ENCODE assay signal across 17 cellular contexts in genomic region chr6:37302086-37302686, GRCh38. TPM values are rescaled to one million over a fixed set of nuclear protein-coding genes. Genes with fewer than 3 reads are reported as not detected.
DNase-seq lines count a peak whose midpoint lies in the region; ATAC-seq lines count a peak whose summit lies in the region.
"Had no signal": no experiment of that assay in that cellular context is flagged by ENCODE, and none has a peak within 500 bp of the region (broad histone marks: within the 10 kb centered on the region; RNA-seq: fewer than 3 reads in every experiment).

No MANE protein-coding gene starts in this region.

- WGBS in aorta, 2 donors = 97 to 100% methylated on average over 1 of the region's 1 CpG

- ATAC-seq in HG03159 (IDR thresholded peaks at IDR 0.05; ENCODE audit: unreplicated experiment) (no peak), aorta (ENCODE audit: low FRiP score) (no peak)

- H4K20me1 ChIP-seq in BLaER1 = no peaks in the 10 kb centered on the region

- peaks cover 31% of the 10 kb centered on the region for H3K36me3 ChIP-seq in BLaER1
- no peaks in the 10 kb centered on the region for H3K36me3 ChIP-seq in aorta (ENCODE audit: control insufficient read depth in 1 of 2, insufficient read depth in 2 of 2, low read length in 1 of 2)

- no peaks in the 10 kb centered on the region for H3K27me3 ChIP-seq in BLaER1
- no peaks in the 10 kb centered on the region for H3K27me3 ChIP-seq in aorta (ENCODE audit: control insufficient read depth in 1 of 2, insufficient read depth in 2 of 2, low read length in 1 of 2)
- H3K27me3 ChIP-seq: SJCRH30 had no signal

- H3K4me3 ChIP-seq in BLaER1 = no peak overlapping the region
- no peak overlapping the region for H3K4me3 ChIP-seq in aorta (ENCODE audit: low read length in 2 of 2)
- H3K4me3 ChIP-seq: SJCRH30 had no signal

- H3K9me3 ChIP-seq in BLaER1 = no peaks in the 10 kb centered on the region
- H3K9me3 ChIP-seq in aorta (ENCODE audit: control insufficient read depth, low read length) = no peaks in the 10 kb centered on the region
- H3K9me3 ChIP-seq: SJCRH30 had no signal

- intact Hi-C loops in aorta (cut with DNase I) = no loop called here

- H3K27ac ChIP-seq in BLaER1 (no peak overlapping the region; the same call in 1 of the 2 replicates), aorta (ENCODE audit: low read depth in 1 of 2, low read length in 2 of 2) (no peak overlapping the region)
- H3K27ac ChIP-seq: KMS-11, SJCRH30 had no signal

- H3K4me2 ChIP-seq in BLaER1 = peak overlapping the region; percentile 60
- H3K4me2 ChIP-seq: KMS-11 had no signal

- peak in 73 of 76 experiments; percentile 58 to 99 (median 93) for DNase-seq in HUDEP-2 (lab: John Stamatoyannopoulos, UW; ENCODE audit: unreplicated experiment in 76 of 76)
- DNase-seq in OCI-M2 (lab: John Stamatoyannopoulos, UW; ENCODE audit: unreplicated experiment) = peak; percentile 79
- peak; percentile 17 for DNase-seq in dermis blood vessel endothelial cell
- DNase-seq in islet precursor cell = no peak
- DNase-seq in aorta = no peak
- DNase-seq in HPDE6-E6E7 (ENCODE audit: extremely low spot score) = no peak
- DNase-seq: CD4-positive, CD25-positive, alpha-beta regulatory T cell; GOT3; NCI-H1105 treated with DMSO at 0.1 percent for 48 hours; NCI-H1694 treated with DMSO at 0.1 percent for 48 hours; NCI-H2107; NCI-H226; NCI-H524 treated with DMSO at 0.1 percent for 48 hours; SJCRH30 had no signal

- no peak overlapping the region for H3K9ac ChIP-seq in BLaER1
- H3K9ac ChIP-seq: KMS-11 had no signal

- H3K4me1 ChIP-seq in BLaER1 (peaks cover 27% of the 10 kb centered on the region), aorta (ENCODE audit: control insufficient read depth in 1 of 2, insufficient read depth in 2 of 2, low read length in 2 of 2) (no peaks in the 10 kb centered on the region)

RNA-seq across cellular contexts. Expression of gene TMEM217, which starts 44.2 kb away (rescaled TPM):
- total RNA-seq in dermis blood vessel endothelial cell = 12.1 and 12.4 TPM in 2 replicates
- 1 to 10 TPM; 2.2 to 2.7 TPM for total RNA-seq in aorta
- under 1 TPM; 0.50 to 0.54 TPM for polyA plus RNA-seq in aorta

RNA-seq across cellular contexts. Expression of gene TBC1D22B, which starts 44.6 kb away (rescaled TPM):
- 9.5 and 12.1 TPM in 2 replicates for total RNA-seq in dermis blood vessel endothelial cell
- total RNA-seq in aorta = 10 to 100 TPM; 11.2 to 17.0 TPM
- polyA plus RNA-seq in aorta = 1 to 10 TPM; 3.9 to 4.1 TPM

RNA-seq across cellular contexts. Expression of gene RNF8, which starts 51.6 kb away (rescaled TPM):
- total RNA-seq in dermis blood vessel endothelial cell (30.8 and 48.1 TPM in 2 replicates), aorta (10 to 100 TPM; 13.9 to 16.4 TPM)
- 10 to 100 TPM; 14.4 to 15.4 TPM for polyA plus RNA-seq in aorta

Comparison
In these comparisons a context has a peak if more than half of its experiments do, and no peak if none do; other contexts are left out.
1. DNase-seq: peak in HUDEP-2 (73 of 76), OCI-M2 (single experiment) and dermis blood vessel endothelial cell (single experiment); none in islet precursor cell (single experiment), aorta (0 of 2) and HPDE6-E6E7 (single experiment).